Comparison of ENCODE assay signal across 8 cellular contexts in the genomic region with DNA sequence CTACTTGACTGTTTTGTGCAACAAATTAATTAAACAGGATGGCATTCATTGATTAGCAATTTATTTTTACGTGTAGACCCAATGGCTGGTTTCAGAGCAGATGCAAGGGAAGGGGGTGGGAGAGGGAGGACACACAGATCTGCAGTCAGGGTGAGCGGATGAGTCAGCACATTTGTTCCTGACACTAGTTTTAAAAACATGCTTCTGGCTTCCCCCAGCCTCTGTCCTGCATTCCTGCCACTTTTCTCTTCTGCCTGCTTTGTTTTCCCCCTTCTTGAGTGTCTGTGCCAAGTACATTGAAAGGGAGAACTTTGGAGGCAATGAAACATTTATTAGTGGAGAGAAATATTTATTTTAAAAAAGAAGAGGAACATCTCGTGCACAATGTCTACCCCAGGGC.
DNase-seq lines count a peak whose midpoint lies in the region; FAIRE-seq and TF ChIP-seq lines count a peak whose summit lies in the region.

No MANE protein-coding gene starts in this region.

- in situ Hi-C loops in astrocyte of the cerebellum (cut with HindIII; ENCODE audit: low sequenced_read_pairs), result loop anchor here (5.0 kb wide), 1 partner anchor 68 kb away; no protein-coding TSS in a partner anchor

- TF ChIP-seq CTCF in astrocyte of the cerebellum (IDR thresholded peaks at IDR 0.05; ENCODE audit: low read depth, low read length, missing control alignments), result no peak

- peak; percentile 72 for FAIRE-seq in urothelium cell line (lab: Jason Lieb, UNC)

- DNase-seq in NCI-H2171 treated with DMSO at 0.1 percent for 48 hours (lab: John Stamatoyannopoulos, UW) (peak; percentile 56), NCI-H2171 (lab: John Stamatoyannopoulos, UW) (no peak), astrocyte of the cerebellum (ENCODE audit: low read depth) (peak; percentile 70), iris pigment epithelial cell (ENCODE audit: low read depth) (peak; percentile 95), urothelium cell line (ENCODE audit: low spot score) (peak; percentile 79), middle frontal gyrus (ENCODE audit: extremely low spot score, low spot score) (no peak), cortex of kidney (lab: John Stamatoyannopoulos, UW) (no peak)
- DNase-seq in activated CD8-positive, alpha-beta memory T cell treated with anti-CD3 and anti-CD28 coated beads, Interleukin-2, amount 50 U/mL, for 48 hours, result no peak

- H3K4me3 ChIP-seq in astrocyte of the cerebellum (ENCODE audit: low read depth, low read length), result no peak overlapping the region

Comparison
In these comparisons a context has a peak if more than half of its experiments do, and no peak if none do; other contexts are left out.
1. DNase-seq: peak in NCI-H2171 treated with DMSO at 0.1 percent for 48 hours (single experiment), astrocyte of the cerebellum (single experiment), iris pigment epithelial cell (single experiment) and urothelium cell line (single experiment); none in NCI-H2171 (single experiment), middle frontal gyrus (single experiment), cortex of kidney (single experiment) and activated CD8-positive, alpha-beta memory T cell treated with anti-CD3 and anti-CD28 coated beads, Interleukin-2, amount 50 U/mL, for 48 hours (single experiment).